Comparison of ENCODE assay signal across 8 cellular contexts in the genomic region with DNA sequence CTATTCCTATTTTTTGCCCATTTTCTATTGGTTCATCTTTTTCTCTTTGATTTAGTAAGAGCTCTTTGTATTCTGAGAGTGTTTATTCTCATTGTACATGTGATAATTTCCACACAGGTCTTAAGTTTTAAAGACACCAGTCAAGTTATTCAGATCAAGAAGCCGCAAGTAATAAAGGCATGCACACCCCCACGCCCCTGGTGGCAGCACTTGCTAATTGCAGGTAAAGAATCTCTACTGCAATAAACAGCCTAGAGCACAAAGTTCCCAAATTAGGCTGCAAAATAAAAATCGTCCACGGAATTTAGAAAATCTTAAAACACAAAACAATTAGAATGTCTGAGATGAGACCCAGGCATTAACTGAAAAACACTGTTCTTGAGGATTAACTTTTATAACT. TPM values are rescaled to one million over a fixed set of nuclear protein-coding genes. Genes with fewer than 3 reads are reported as not detected.
DNase-seq lines count a peak whose midpoint lies in the region; ATAC-seq and TF ChIP-seq lines count a peak whose summit lies in the region.

No MANE protein-coding gene starts in this region.

- H3K27ac ChIP-seq in DND-41 (ENCODE audit: low read length) (no peak overlapping the region), KMS-11 (no peak overlapping the region), neural cell (ENCODE audit: low read length) (no peak overlapping the region)

- H3K4me1 ChIP-seq in DND-41 (ENCODE audit: insufficient read depth, low read length) (no peaks in the 10 kb centered on the region), KMS-11 (ENCODE audit: low read depth, poor library complexity, severe bottlenecking) (no peaks in the 10 kb centered on the region)

- TF ChIP-seq CTCF in DND-41 (IDR thresholded peaks at IDR 0.05; ENCODE audit: borderline replicate concordance, extremely low read depth, low read length, poor library complexity, severe bottlenecking) (peak; percentile 64), KMS-11 (conservative IDR thresholded peaks at IDR 0.05; ENCODE audit: low read depth, low read length) (peak; percentile 90), neural cell (IDR thresholded peaks at IDR 0.05; ENCODE audit: poor library complexity, severe bottlenecking) (peak; percentile 33)

- H3K79me2 ChIP-seq in DND-41 (ENCODE audit: insufficient read depth, low read length) (no peaks in the 10 kb centered on the region), KMS-11 (ENCODE audit: insufficient read depth, low read depth) (no peaks in the 10 kb centered on the region), neural cell (replicated peaks; ENCODE audit: insufficient read depth, low read length) (no peaks in the 10 kb centered on the region)

- H4K20me1 ChIP-seq in DND-41 (ENCODE audit: insufficient read depth, low read length): no peaks in the 10 kb centered on the region
- no peaks in the 10 kb centered on the region for H4K20me1 ChIP-seq in KMS-11 (ENCODE audit: insufficient read depth)
- no peaks in the 10 kb centered on the region for H4K20me1 ChIP-seq in neural cell (ENCODE audit: insufficient read depth)

- no peaks in the 10 kb centered on the region for H3K9me3 ChIP-seq in DND-41 (ENCODE audit: insufficient read depth, low read length, severe bottlenecking)
- H3K9me3 ChIP-seq in neural cell (ENCODE audit: low read length): no peaks in the 10 kb centered on the region

- intact Hi-C loops in head of caudate nucleus (cut with DNase I): no loop called here

- H3K9me2 ChIP-seq in neural cell (ENCODE audit: insufficient read depth, low read length): no peaks in the 10 kb centered on the region

- H3K27me3 ChIP-seq in DND-41 (ENCODE audit: insufficient read depth, low read length, poor library complexity) (no peaks in the 10 kb centered on the region), KMS-11 (ENCODE audit: insufficient read depth, low read depth) (no peaks in the 10 kb centered on the region), neural cell (ENCODE audit: insufficient read depth, low read depth, low read length) (no peaks in the 10 kb centered on the region)

- no peak for ATAC-seq in DND-41 (ENCODE audit: insufficient read depth, low read depth)
- ATAC-seq in HG03108 (IDR thresholded peaks at IDR 0.05; ENCODE audit: unreplicated experiment): no peak
- ATAC-seq in GM19463 (IDR thresholded peaks at IDR 0.05; ENCODE audit: unreplicated experiment): no peak

- no peak for TF ChIP-seq RAD21 in neural cell (conservative IDR thresholded peaks at IDR 0.05)

- H3K9ac ChIP-seq in DND-41 (ENCODE audit: low read depth, low read length) (no peak overlapping the region), KMS-11 (no peak overlapping the region), neural cell (ENCODE audit: low read length) (no peak overlapping the region)

- no peak overlapping the region for H3K4me3 ChIP-seq in DND-41 (ENCODE audit: low read depth in 1 of 2, low read length in 2 of 2)
- no peak overlapping the region for H3K4me3 ChIP-seq in KMS-11 (IDR thresholded peaks at IDR 0.05; ENCODE audit: insufficient read depth, low read depth, low read length)
- H3K4me3 ChIP-seq in neural cell (ENCODE audit: low read length): no peak overlapping the region

- H2AFZ ChIP-seq in DND-41 (ENCODE audit: low read depth, low read length): no peak overlapping the region
- no peak overlapping the region for H2AFZ ChIP-seq in KMS-11 (ENCODE audit: low read depth)
- no peak overlapping the region for H2AFZ ChIP-seq in neural cell (ENCODE audit: low read depth, low read length)

- no peak overlapping the region for H3K4me2 ChIP-seq in DND-41 (ENCODE audit: insufficient read depth, low read length)
- no peak overlapping the region for H3K4me2 ChIP-seq in KMS-11
- no peak overlapping the region for H3K4me2 ChIP-seq in neural cell (ENCODE audit: low read length)

- H3K36me3 ChIP-seq in DND-41 (ENCODE audit: insufficient read depth, low read length) (peaks cover 51% of the 10 kb centered on the region), KMS-11 (ENCODE audit: insufficient read depth) (no peaks in the 10 kb centered on the region), neural cell (ENCODE audit: insufficient read depth, low read length) (peaks cover 12% of the 10 kb centered on the region)

- H3F3A ChIP-seq in neural cell (ENCODE audit: insufficient read depth, low read length, poor library complexity, severe bottlenecking): no peaks in the 10 kb centered on the region

- TF ChIP-seq EP300 in neural cell (conservative IDR thresholded peaks at IDR 0.05; ENCODE audit: poor library complexity, severe bottlenecking): no peak

- DNase-seq in DND-41 (peak; percentile 39), head of caudate nucleus (no peak), AG08395 (ENCODE audit: low spot score) (no peak)
- DNase-seq in activated naive CD4-positive, alpha-beta T cell treated with anti-CD3 and anti-CD28 coated beads, Interleukin-2, amount 50 U/mL, for 16 hours: peak; percentile 47

TF ChIP-seq in neural cell, 6 proteins besides CTCF, POLR2A, EP300 and RAD21:
- TF ChIP-seq TAF1 (IDR thresholded peaks at IDR 0.05; ENCODE audit: low read depth) (no peak), EZH2 (IDR thresholded peaks at IDR 0.05; ENCODE audit: borderline replicate concordance, insufficient read depth, low read length, poor library complexity, severe bottlenecking) (no peak), POLR2AphosphoS5 (IDR thresholded peaks at IDR 0.05) (no peak), SMC3 (conservative IDR thresholded peaks at IDR 0.05; ENCODE audit: poor library complexity) (no peak), MXI1 (conservative IDR thresholded peaks at IDR 0.05; ENCODE audit: poor library complexity, severe bottlenecking) (no peak)
- TF ChIP-seq, protein P1, sequence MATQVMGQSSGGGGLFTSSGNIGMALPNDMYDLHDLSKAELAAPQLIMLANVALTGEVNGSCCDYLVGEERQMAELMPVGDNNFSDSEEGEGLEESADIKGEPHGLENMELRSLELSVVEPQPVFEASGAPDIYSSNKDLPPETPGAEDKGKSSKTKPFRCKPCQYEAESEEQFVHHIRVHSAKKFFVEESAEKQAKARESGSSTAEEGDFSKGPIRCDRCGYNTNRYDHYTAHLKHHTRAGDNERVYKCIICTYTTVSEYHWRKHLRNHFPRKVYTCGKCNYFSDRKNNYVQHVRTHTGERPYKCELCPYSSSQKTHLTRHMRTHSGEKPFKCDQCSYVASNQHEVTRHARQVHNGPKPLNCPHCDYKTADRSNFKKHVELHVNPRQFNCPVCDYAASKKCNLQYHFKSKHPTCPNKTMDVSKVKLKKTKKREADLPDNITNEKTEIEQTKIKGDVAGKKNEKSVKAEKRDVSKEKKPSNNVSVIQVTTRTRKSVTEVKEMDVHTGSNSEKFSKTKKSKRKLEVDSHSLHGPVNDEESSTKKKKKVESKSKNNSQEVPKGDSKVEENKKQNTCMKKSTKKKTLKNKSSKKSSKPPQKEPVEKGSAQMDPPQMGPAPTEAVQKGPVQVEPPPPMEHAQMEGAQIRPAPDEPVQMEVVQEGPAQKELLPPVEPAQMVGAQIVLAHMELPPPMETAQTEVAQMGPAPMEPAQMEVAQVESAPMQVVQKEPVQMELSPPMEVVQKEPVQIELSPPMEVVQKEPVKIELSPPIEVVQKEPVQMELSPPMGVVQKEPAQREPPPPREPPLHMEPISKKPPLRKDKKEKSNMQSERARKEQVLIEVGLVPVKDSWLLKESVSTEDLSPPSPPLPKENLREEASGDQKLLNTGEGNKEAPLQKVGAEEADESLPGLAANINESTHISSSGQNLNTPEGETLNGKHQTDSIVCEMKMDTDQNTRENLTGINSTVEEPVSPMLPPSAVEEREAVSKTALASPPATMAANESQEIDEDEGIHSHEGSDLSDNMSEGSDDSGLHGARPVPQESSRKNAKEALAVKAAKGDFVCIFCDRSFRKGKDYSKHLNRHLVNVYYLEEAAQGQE (IDR thresholded peaks at IDR 0.05; ENCODE audit: borderline replicate concordance): no peak

RNA-seq across cellular contexts. Expression of gene ST3GAL5, which starts 45.2 kb away (rescaled TPM):
- 55.6 and 58.1 TPM in 2 replicates for polyA plus RNA-seq in neural cell
- 47.8 and 48.2 TPM in 2 replicates for polyA minus RNA-seq in neural cell

Comparison
In these comparisons a context has a peak if more than half of its experiments do, and no peak if none do; other contexts are left out.
1. DNase-seq: peak in DND-41 (single experiment) and activated naive CD4-positive, alpha-beta T cell treated with anti-CD3 and anti-CD28 coated beads, Interleukin-2, amount 50 U/mL, for 16 hours (single experiment); none in head of caudate nucleus (0 of 42) and AG08395 (single experiment).
2. CTCF ChIP-seq: peak in every context shown above with its lines; median percentile 90 in KMS-11; 64 in DND-41; 33 in neural cell.